Comparison of ENCODE assay signal across 12 cellular contexts in the genomic region with DNA sequence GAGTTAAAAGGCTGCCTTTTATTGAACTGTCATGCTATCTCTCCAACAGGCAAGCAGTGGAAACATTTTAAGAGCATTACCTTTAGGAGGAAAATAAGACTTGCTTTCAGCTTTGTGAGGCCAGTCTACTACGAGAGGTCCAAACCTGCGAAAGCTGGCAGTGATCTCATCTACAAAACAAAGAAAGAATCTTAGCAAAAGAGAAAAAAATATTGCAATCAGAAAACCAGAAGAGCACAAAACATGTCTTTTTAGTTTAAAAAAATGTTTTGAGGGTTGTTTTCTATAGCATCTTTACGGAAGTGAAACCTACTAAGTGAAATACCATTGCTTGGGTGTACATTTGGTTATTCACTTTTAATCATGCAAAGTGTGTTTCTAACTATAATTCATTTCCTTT.
DNase-seq lines count a peak whose midpoint lies in the region; ATAC-seq and TF ChIP-seq lines count a peak whose summit lies in the region.
"Had no signal": no experiment of that assay in that cellular context is flagged by ENCODE, and none has a peak within 500 bp of the region (broad histone marks: within the 10 kb centered on the region; RNA-seq: fewer than 3 reads in every experiment).

No MANE protein-coding gene starts in this region.

- CTCF ChIA-PET in HEK293 (lab: Yijun Ruan, JAX), result interaction anchor here (0.6 kb wide), 1 partner anchor 108 kb away, joined by 5 read pairs; no protein-coding TSS in a partner anchor

- ATAC-seq in GM18867 (IDR thresholded peaks at IDR 0.05; ENCODE audit: unreplicated experiment) (peak; percentile 78), HG03520 (IDR thresholded peaks at IDR 0.05; ENCODE audit: unreplicated experiment) (peak; percentile 79), memory B cell (ENCODE audit: low read depth) (peak; percentile 44)

- no peak for TF ChIP-seq POLR2A in erythroblast (IDR thresholded peaks at IDR 0.05; ENCODE audit: low read length)

- no peak overlapping the region for H3K4me3 ChIP-seq in HEK293 (ENCODE audit: low read depth, low read length)
- H3K4me3 ChIP-seq: dorsolateral prefrontal cortex, vagina had no signal

- no peaks in the 10 kb centered on the region for H3K9me3 Mint-ChIP-seq in memory B cell

- POLR2A ChIA-PET in HEK293 (lab: Yijun Ruan, JAX), result no interaction called here

- H3K4me3 Mint-ChIP-seq in memory B cell, result peak overlapping the region; percentile 88
- H3K4me3 Mint-ChIP-seq: neural crest cell had no signal

- peaks cover 10% of the 10 kb centered on the region; the same call in 1 of the 2 replicates for H3K4me1 ChIP-seq in HEK293 (ENCODE audit: control insufficient read depth, insufficient read depth, low read length)

- DNase-seq in memory B cell (ENCODE audit: low spot score in 2 of 2), result no peak
- DNase-seq in DMS53 treated with DMSO at 0.1 percent for 48 hours (lab: John Stamatoyannopoulos, UW; ENCODE audit: unreplicated experiment), result no peak
- DNase-seq in DMS114 treated with DMSO at 0.1 percent for 48 hours (lab: John Stamatoyannopoulos, UW; ENCODE audit: unreplicated experiment), result no peak
- DNase-seq in erythroblast (lab: John Stamatoyannopoulos, UW), result no peak
- no peak for DNase-seq in NCI-H187 treated with DMSO at 0.1 percent for 48 hours (lab: John Stamatoyannopoulos, UW)
- DNase-seq: dorsolateral prefrontal cortex, NCI-H2107 had no signal

- H3K36me3 Mint-ChIP-seq in memory B cell, result peaks cover 7% of the 10 kb centered on the region

- no peaks in the 10 kb centered on the region for H3K9me3 ChIP-seq in HEK293 (ENCODE audit: control insufficient read depth, insufficient read depth, low read depth, low read length)
- H3K9me3 ChIP-seq: vagina had no signal

- H3K27ac Mint-ChIP-seq in memory B cell, result peak overlapping the region; percentile 92

- no peaks in the 10 kb centered on the region for H3K27me3 Mint-ChIP-seq in memory B cell

- no peak for TF ChIP-seq CTCF in HEK293 (tag by site-specific recombination; IDR thresholded peaks at IDR 0.05)

- H3K27ac ChIP-seq in HEK293 (ENCODE audit: extremely low read depth, low read depth, low read length), result no peak overlapping the region
- H3K27ac ChIP-seq: vagina had no signal

- no peaks in the 10 kb centered on the region for H3K36me3 ChIP-seq in HEK293 (ENCODE audit: control insufficient read depth in 2 of 2, insufficient read depth in 1 of 2, low read length in 2 of 2)
- H3K36me3 ChIP-seq: vagina had no signal

- H3K4me1 Mint-ChIP-seq in memory B cell, result peaks cover 28% of the 10 kb centered on the region

TF ChIP-seq in HEK293, 187 proteins besides CTCF, POLR2A, EP300 and RAD21:
- TF ChIP-seq ZNF837 (tag by site-specific recombination; IDR thresholded peaks at IDR 0.05) (no peak), PRDM1 (tag by site-specific recombination; IDR thresholded peaks at IDR 0.05) (peak; percentile 56)
